Comparison of ENCODE assay signal across 8 cellular contexts in the genomic region with DNA sequence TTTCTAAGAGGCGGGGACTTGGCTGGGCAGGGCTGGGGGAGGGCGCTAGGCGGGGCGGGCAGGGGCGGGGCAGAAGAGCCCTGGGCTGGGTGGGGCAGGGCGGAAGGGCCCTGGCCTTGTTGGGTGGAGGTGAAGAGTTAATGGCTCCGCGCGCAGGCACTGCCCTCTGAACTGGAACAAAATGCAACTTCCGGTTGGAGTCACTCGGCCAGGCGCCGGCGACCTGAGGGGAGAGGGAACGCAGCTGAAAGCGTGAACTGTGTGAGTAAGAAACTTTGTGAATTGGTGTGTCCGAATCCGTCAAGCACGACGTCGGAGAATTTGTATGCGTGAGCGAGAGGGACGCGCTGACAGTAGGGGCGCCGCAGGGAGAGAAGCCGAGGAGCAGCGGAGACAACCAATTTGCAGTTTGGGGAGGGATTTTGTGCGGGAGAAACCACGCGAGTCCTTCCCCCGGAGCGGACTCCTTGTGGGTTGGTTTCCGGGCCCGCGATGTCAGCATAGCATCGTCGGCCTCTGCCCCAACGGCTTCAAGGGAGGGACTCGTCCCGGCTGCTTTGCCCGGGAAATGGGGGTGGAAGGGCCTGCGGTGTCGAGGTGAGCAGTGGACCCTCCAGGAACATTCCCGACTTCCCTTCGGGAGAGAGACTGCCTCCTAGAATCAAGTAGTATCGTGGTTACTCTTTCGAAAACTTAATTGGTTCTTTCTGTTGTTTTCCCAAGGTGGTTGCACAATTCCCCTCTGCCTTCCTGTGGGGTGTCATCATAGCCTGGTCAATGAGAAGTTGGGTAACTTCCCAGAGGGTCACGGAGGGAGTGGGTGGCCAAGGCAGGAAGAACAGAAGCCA. TPM values are rescaled to one million over a fixed set of nuclear protein-coding genes. Genes with fewer than 3 reads are reported as not detected.
DNase-seq lines count a peak whose midpoint lies in the region; ATAC-seq and TF ChIP-seq lines count a peak whose summit lies in the region.

A gene with protein sequence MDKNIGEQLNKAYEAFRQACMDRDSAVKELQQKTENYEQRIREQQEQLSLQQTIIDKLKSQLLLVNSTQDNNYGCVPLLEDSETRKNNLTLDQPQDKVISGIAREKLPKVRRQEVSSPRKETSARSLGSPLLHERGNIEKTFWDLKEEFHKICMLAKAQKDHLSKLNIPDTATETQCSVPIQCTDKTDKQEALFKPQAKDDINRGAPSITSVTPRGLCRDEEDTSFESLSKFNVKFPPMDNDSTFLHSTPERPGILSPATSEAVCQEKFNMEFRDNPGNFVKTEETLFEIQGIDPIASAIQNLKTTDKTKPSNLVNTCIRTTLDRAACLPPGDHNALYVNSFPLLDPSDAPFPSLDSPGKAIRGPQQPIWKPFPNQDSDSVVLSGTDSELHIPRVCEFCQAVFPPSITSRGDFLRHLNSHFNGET (plus strand): TSS at position 203 of the 848 bp plus-strand sequence. CDS start 19,235 bp downstream, outside the sequence.

- peak; percentile 91 for DNase-seq in DMS153 (lab: John Stamatoyannopoulos, UW)
- DNase-seq in activated T-cell treated with anti-CD3 and anti-CD28 coated beads, Interleukin-2, amount 50 U/mL, for 24 hours: peak; percentile 92
- peak; percentile 77 for DNase-seq in stimulated activated CD8-positive, alpha-beta memory T cell treated with anti-CD3 and anti-CD28 coated beads, Interleukin-7, amount 100 ng/mL, for 24 hours (ENCODE audit: low read depth)

- H3K4me3 ChIP-seq in esophagus (ENCODE audit: low read depth in 1 of 2, low read length in 2 of 2) (peak within 1 kb of the TSS; percentile 86 to 98), muscle layer of colon (ENCODE audit: low read depth in 1 of 2, low read length in 2 of 2) (peak within 1 kb of the TSS; percentile 82 to 94)

- H3K27me3 ChIP-seq in esophagus (ENCODE audit: control insufficient read depth in 1 of 2, insufficient read depth in 2 of 2, low read length in 2 of 2) (no peaks in the 10 kb centered on the region), muscle layer of colon (ENCODE audit: control insufficient read depth in 1 of 2, insufficient read depth in 2 of 2, low read length in 2 of 2) (no peaks in the 10 kb centered on the region)

- H3K9me3 ChIP-seq in esophagus (ENCODE audit: control insufficient read depth in 2 of 2, insufficient read depth in 1 of 2, low read depth in 1 of 2, low read length in 1 of 2) (no peaks in the 10 kb centered on the region), muscle layer of colon (ENCODE audit: low read length) (no peaks in the 10 kb centered on the region)

- H3K27ac ChIP-seq in esophagus (ENCODE audit: low read depth in 2 of 2, low read length in 1 of 2): peak within 1 kb of the TSS; percentile 93 to 100
- H3K27ac ChIP-seq in muscle layer of colon (ENCODE audit: low read depth, low read length): peak within 1 kb of the TSS; percentile 90

- H3K27ac Mint-ChIP-seq in activated T-cell treated with anti-CD3 and anti-CD28 coated beads, Interleukin-2, amount 50 U/mL, for 24 hours: peak within 1 kb of the TSS; percentile 99

- peaks cover 68% of the 10 kb centered on the region for H3K4me1 Mint-ChIP-seq in activated T-cell treated with anti-CD3 and anti-CD28 coated beads, Interleukin-2, amount 50 U/mL, for 24 hours (ENCODE audit: low read depth)

- peaks cover 69% of the 10 kb centered on the region for H3K36me3 Mint-ChIP-seq in activated T-cell treated with anti-CD3 and anti-CD28 coated beads, Interleukin-2, amount 50 U/mL, for 24 hours (ENCODE audit: low read depth)

- ATAC-seq in GM21576 (IDR thresholded peaks at IDR 0.05; ENCODE audit: unreplicated experiment): peak; percentile 92

- H3K36me3 ChIP-seq in esophagus (ENCODE audit: control insufficient read depth in 2 of 2, insufficient read depth in 2 of 2, low read length in 1 of 2) (no peaks in the 10 kb centered on the region), muscle layer of colon (ENCODE audit: insufficient read depth, low read length) (peaks cover 6% of the 10 kb centered on the region)

- 0% methylated on average over 50 of the region's 50 CpGs for WGBS in esophagus, 2 donors

- no peaks in the 10 kb centered on the region for H3K27me3 Mint-ChIP-seq in activated T-cell treated with anti-CD3 and anti-CD28 coated beads, Interleukin-2, amount 50 U/mL, for 24 hours

- no peak for TF ChIP-seq EP300 in Ishikawa (IDR thresholded peaks at IDR 0.05; ENCODE audit: borderline replicate concordance)

- peak within 1 kb of the TSS; percentile 80 for H3K9ac ChIP-seq in muscle layer of colon (ENCODE audit: low read length)

- H3K9me3 Mint-ChIP-seq in activated T-cell treated with anti-CD3 and anti-CD28 coated beads, Interleukin-2, amount 50 U/mL, for 24 hours: no peaks in the 10 kb centered on the region

- H3K4me1 ChIP-seq in esophagus (ENCODE audit: control insufficient read depth in 2 of 2, insufficient read depth in 2 of 2, low read length in 1 of 2) (no peaks in the 10 kb centered on the region), muscle layer of colon (ENCODE audit: insufficient read depth, low read length) (peaks cover 28% of the 10 kb centered on the region)

- no peak for TF ChIP-seq RAD21 in Ishikawa (IDR thresholded peaks at IDR 0.05; ENCODE audit: low read depth)

- peak within 1 kb of the TSS; percentile 97 for H3K4me3 Mint-ChIP-seq in activated T-cell treated with anti-CD3 and anti-CD28 coated beads, Interleukin-2, amount 50 U/mL, for 24 hours

TF ChIP-seq in Ishikawa, 13 proteins besides CTCF, POLR2A, EP300 and RAD21 (continues in another document):
- peak; percentile 80 for TF ChIP-seq YY1 (IDR thresholded peaks at IDR 0.05; ENCODE audit: low read depth)
- TF ChIP-seq, protein P1, sequence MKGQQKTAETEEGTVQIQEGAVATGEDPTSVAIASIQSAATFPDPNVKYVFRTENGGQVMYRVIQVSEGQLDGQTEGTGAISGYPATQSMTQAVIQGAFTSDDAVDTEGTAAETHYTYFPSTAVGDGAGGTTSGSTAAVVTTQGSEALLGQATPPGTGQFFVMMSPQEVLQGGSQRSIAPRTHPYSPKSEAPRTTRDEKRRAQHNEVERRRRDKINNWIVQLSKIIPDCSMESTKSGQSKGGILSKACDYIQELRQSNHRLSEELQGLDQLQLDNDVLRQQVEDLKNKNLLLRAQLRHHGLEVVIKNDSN (IDR thresholded peaks at IDR 0.05): no peak
- peak; percentile 98 for TF ChIP-seq CEBPB (IDR thresholded peaks at IDR 0.05)
- no peak for TF ChIP-seq ZBTB7A (IDR thresholded peaks at IDR 0.05; ENCODE audit: low read depth)
- TF ChIP-seq TAF1 (IDR thresholded peaks at IDR 0.05; ENCODE audit: low read depth): peak; percentile 100
- TF ChIP-seq, protein P2, sequence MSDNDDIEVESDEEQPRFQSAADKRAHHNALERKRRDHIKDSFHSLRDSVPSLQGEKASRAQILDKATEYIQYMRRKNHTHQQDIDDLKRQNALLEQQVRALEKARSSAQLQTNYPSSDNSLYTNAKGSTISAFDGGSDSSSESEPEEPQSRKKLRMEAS (IDR thresholded peaks at IDR 0.05): peak; percentile 69
- TF ChIP-seq TEAD4 (IDR thresholded peaks at IDR 0.05): no peak; the same call in 1 of the 2 replicates

TF ChIP-seq in PFSK-1, 5 proteins besides CTCF, POLR2A, EP300 and RAD21:
- peak; percentile 100 for TF ChIP-seq TAF1 (IDR thresholded peaks at IDR 0.05; ENCODE audit: borderline replicate concordance, insufficient read depth, low read length)
- TF ChIP-seq FOXP2 (optimal IDR thresholded peaks at IDR 0.05; ENCODE audit: borderline replicate concordance, extremely low read depth, extremely low read length, insufficient read depth): peak; percentile 68
- TF ChIP-seq POLR2AphosphoS5 (IDR thresholded peaks at IDR 0.05; ENCODE audit: low read depth, low read length): peak; percentile 86
- 0 out of 2 replicates have a peak, but pooled peaks have one; percentile 21 for TF ChIP-seq SIN3A (IDR thresholded peaks at IDR 0.05; ENCODE audit: borderline replicate concordance, insufficient read depth, low read length)
- TF ChIP-seq, protein P3, sequence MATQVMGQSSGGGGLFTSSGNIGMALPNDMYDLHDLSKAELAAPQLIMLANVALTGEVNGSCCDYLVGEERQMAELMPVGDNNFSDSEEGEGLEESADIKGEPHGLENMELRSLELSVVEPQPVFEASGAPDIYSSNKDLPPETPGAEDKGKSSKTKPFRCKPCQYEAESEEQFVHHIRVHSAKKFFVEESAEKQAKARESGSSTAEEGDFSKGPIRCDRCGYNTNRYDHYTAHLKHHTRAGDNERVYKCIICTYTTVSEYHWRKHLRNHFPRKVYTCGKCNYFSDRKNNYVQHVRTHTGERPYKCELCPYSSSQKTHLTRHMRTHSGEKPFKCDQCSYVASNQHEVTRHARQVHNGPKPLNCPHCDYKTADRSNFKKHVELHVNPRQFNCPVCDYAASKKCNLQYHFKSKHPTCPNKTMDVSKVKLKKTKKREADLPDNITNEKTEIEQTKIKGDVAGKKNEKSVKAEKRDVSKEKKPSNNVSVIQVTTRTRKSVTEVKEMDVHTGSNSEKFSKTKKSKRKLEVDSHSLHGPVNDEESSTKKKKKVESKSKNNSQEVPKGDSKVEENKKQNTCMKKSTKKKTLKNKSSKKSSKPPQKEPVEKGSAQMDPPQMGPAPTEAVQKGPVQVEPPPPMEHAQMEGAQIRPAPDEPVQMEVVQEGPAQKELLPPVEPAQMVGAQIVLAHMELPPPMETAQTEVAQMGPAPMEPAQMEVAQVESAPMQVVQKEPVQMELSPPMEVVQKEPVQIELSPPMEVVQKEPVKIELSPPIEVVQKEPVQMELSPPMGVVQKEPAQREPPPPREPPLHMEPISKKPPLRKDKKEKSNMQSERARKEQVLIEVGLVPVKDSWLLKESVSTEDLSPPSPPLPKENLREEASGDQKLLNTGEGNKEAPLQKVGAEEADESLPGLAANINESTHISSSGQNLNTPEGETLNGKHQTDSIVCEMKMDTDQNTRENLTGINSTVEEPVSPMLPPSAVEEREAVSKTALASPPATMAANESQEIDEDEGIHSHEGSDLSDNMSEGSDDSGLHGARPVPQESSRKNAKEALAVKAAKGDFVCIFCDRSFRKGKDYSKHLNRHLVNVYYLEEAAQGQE (IDR thresholded peaks at IDR 0.05; ENCODE audit: insufficient read depth in 1 of 2, low read depth in 2 of 2, low read length in 2 of 2): peak; percentile 69 to 80; a peak in 3 of 4 replicates

RNA-seq across cellular contexts. Expression of the gene that starts here (rescaled TPM):
- polyA plus RNA-seq in PFSK-1 (2012; ENCODE audit: insufficient read length, low read depth): 25.3 TPM
- 10 to 100 TPM; 24.1 to 25.0 TPM for polyA plus RNA-seq in esophagus

Comparison
In these comparisons a context has a peak if more than half of its experiments do, and no peak if none do; other contexts are left out.
1. Peak in every context shown above with its lines: DNase-seq, ATAC-seq, H3K4me3 ChIP-seq and H3K27ac ChIP-seq.